Comparison of ENCODE assay signal across 8 cellular contexts in genomic region chr6:145929037-145929633, GRCh38. TPM values are rescaled to one million over a fixed set of nuclear protein-coding genes. Genes with fewer than 3 reads are reported as not detected.
DNase-seq lines count a peak whose midpoint lies in the region; ATAC-seq and TF ChIP-seq lines count a peak whose summit lies in the region.

No MANE protein-coding gene starts in this region.

- H2BK5ac ChIP-seq in mesenchymal stem cell (ENCODE audit: low read depth, low read length, poor library complexity, severe bottlenecking), result no peak overlapping the region

- TF ChIP-seq CTCF in AG09309 (IDR thresholded peaks at IDR 0.05; ENCODE audit: control insufficient read depth, insufficient read depth, low read depth, low read length, missing control alignments) (peak; percentile 46), cardiac fibroblast (IDR thresholded peaks at IDR 0.05; ENCODE audit: low read depth, low read length) (peak; percentile 53)

- peak; percentile 14 for DNase-seq in AG09309 (ENCODE audit: low read depth)
- peak; percentile 2 for DNase-seq in NCI-H2227 treated with DMSO at 0.1 percent for 48 hours (lab: John Stamatoyannopoulos, UW)
- DNase-seq in cardiac fibroblast (ENCODE audit: low read depth in 2 of 2), result peak; percentile 76 to 78
- DNase-seq in mesenchymal stem cell, result peak; percentile 58
- no peak for DNase-seq in GOT3 (lab: John Stamatoyannopoulos, UW)
- no peak for DNase-seq in posterior vena cava (ENCODE audit: low spot score)
- DNase-seq in sciatic nerve (ENCODE audit: low spot score), result no peak

- H2BK120ac ChIP-seq in mesenchymal stem cell (ENCODE audit: low read depth, low read length), result no peak overlapping the region

- no peak overlapping the region for H2BK15ac ChIP-seq in mesenchymal stem cell (ENCODE audit: low read depth, poor library complexity, severe bottlenecking)

- no CpG with 5 or more reads among the region's 4 CpGs for WGBS in mesenchymal stem cell

- no peak overlapping the region for H3K18ac ChIP-seq in mesenchymal stem cell (ENCODE audit: low read depth in 1 of 2, low read length in 2 of 2)

- H3K9me3 ChIP-seq in mesenchymal stem cell (ENCODE audit: control insufficient read depth, low read length), result no peaks in the 10 kb centered on the region

- H3K4ac ChIP-seq in mesenchymal stem cell (ENCODE audit: low read depth in 1 of 2, low read length in 2 of 2), result no peak overlapping the region

- H4K8ac ChIP-seq in mesenchymal stem cell (ENCODE audit: low read length), result no peak overlapping the region

- no peak overlapping the region for H2BK12ac ChIP-seq in mesenchymal stem cell (ENCODE audit: low read length in 2 of 2)

- no peaks in the 10 kb centered on the region for H3K79me1 ChIP-seq in mesenchymal stem cell (replicated peaks; ENCODE audit: low read length, poor library complexity, severe bottlenecking)

- no peak overlapping the region for H4K91ac ChIP-seq in mesenchymal stem cell (ENCODE audit: low read length)

- no peak overlapping the region for H2AK5ac ChIP-seq in mesenchymal stem cell (ENCODE audit: low read length, severe bottlenecking)

- intact Hi-C loops in posterior vena cava (cut with DNase I) (loop anchor here in 1 of 2 donors (5.0 kb wide), 1 partner anchor 357 kb away; no protein-coding TSS in a partner anchor), sciatic nerve (cut with DNase I) (no loop called here)

- no peak overlapping the region for H3K4me2 ChIP-seq in mesenchymal stem cell (ENCODE audit: low read length, poor library complexity, severe bottlenecking)

- no peak overlapping the region for H3K9ac ChIP-seq in mesenchymal stem cell (ENCODE audit: low read length)

- H3K23ac ChIP-seq in mesenchymal stem cell (ENCODE audit: low read length in 2 of 2), result no peak overlapping the region

- H3K36me3 ChIP-seq in mesenchymal stem cell (ENCODE audit: control insufficient read depth in 1 of 2, insufficient read depth in 2 of 2, low read depth in 1 of 2, low read length in 2 of 2), result peaks cover 4 to 73% of the 10 kb centered on the region in 2 experiments

- ATAC-seq in GM18502 (IDR thresholded peaks at IDR 0.05; ENCODE audit: poor library complexity, unreplicated experiment), result peak; percentile 67
- ATAC-seq in sciatic nerve, result no peak

- no peak overlapping the region for H3K27ac ChIP-seq in mesenchymal stem cell (ENCODE audit: low read length, poor library complexity, severe bottlenecking)

- H2AFZ ChIP-seq in mesenchymal stem cell (ENCODE audit: low read depth, low read length), result no peak overlapping the region

- H3K4me3 ChIP-seq in AG09309 (ENCODE audit: control insufficient read depth, low read depth, low read length) (no peak overlapping the region), cardiac fibroblast (replicated peaks in 1 of 2; ENCODE audit: low read depth in 2 of 2, low read length in 2 of 2) (no peak overlapping the region), mesenchymal stem cell (ENCODE audit: insufficient read depth in 1 of 2, low read depth in 1 of 2, low read length in 2 of 2) (no peak overlapping the region)

- H3K14ac ChIP-seq in mesenchymal stem cell (ENCODE audit: low read length in 2 of 2), result no peak overlapping the region

- H3K4me1 ChIP-seq in mesenchymal stem cell (ENCODE audit: control insufficient read depth, insufficient read depth, low read depth, low read length), result no peaks in the 10 kb centered on the region

- no peaks in the 10 kb centered on the region for H3K27me3 ChIP-seq in mesenchymal stem cell (ENCODE audit: control insufficient read depth in 1 of 2, insufficient read depth in 1 of 2, low read length in 2 of 2)

RNA-seq across cellular contexts. Expression of gene SHPRH, which starts 35.0 kb away (rescaled TPM):
- polyA plus RNA-seq in mesenchymal stem cell (2013, experiment 1 of 2), result 3.9 TPM
- 3.5 TPM for polyA plus RNA-seq in mesenchymal stem cell (2013, experiment 2 of 2)
- total RNA-seq in posterior vena cava (10 to 100 TPM; 16.2 to 18.3 TPM), sciatic nerve (37.8 TPM)

Comparison
In these comparisons a context has a peak if more than half of its experiments do, and no peak if none do; other contexts are left out.
1. DNase-seq: peak in AG09309 (single experiment), NCI-H2227 treated with DMSO at 0.1 percent for 48 hours (single experiment), cardiac fibroblast (2 of 2) and mesenchymal stem cell (single experiment); none in GOT3 (single experiment), posterior vena cava (single experiment) and sciatic nerve (single experiment).